Comparison of ENCODE assay signal across 14 cellular contexts in the genomic region with DNA sequence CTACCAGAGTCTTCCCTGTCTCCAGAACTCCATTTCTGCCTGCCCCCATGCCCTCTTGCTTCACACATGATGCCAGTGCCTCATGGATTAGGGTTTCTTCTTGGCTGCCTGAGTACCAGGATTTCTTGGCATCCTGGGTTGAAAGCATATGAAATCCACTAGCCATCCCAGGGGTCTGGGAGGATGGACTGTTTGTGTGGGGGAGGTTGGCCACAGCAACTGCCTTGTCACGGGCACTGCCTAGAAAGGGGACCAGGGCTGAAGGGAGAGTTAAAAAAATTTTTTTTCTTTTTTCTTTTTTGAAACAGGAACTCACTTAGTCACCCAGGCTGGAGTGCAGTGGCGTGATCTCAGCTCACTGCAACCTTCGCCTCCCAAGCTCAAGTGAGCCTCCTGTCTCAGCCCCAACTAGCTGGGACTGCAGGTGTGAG. TPM values are rescaled to one million over a fixed set of nuclear protein-coding genes. Genes with fewer than 3 reads are reported as not detected.
A peak's percentile ranks its signal among the peaks of the same experiment; 100 is the strongest.
DNase-seq lines count a peak whose midpoint lies in the region; ATAC-seq and TF ChIP-seq lines count a peak whose summit lies in the region.
"Had no signal": no experiment of that assay in that cellular context is flagged by ENCODE, and none has a peak within 500 bp of the region (broad histone marks: within the 10 kb centered on the region; RNA-seq: fewer than 3 reads in every experiment).

No MANE protein-coding gene starts in this region.

- ATAC-seq in activated CD8-positive, alpha-beta T cell treated with anti-CD3 and anti-CD28 coated beads, Interleukin-2, amount 10 ng/mL, durations not matched to agents 7 days and 5 days: no peak

- H3K36me3 Mint-ChIP-seq in activated CD8-positive, alpha-beta T cell treated with anti-CD3 and anti-CD28 coated beads, Interleukin-2, amount 10 ng/mL, durations not matched to agents 7 days and 5 days (ENCODE audit: low read depth): peaks cover 25% of the 10 kb centered on the region
- peaks cover 3% of the 10 kb centered on the region for H3K36me3 Mint-ChIP-seq in mesothelial cell of epicardium

- no peak overlapping the region for H3K4me3 Mint-ChIP-seq in activated CD8-positive, alpha-beta T cell treated with anti-CD3 and anti-CD28 coated beads, Interleukin-2, amount 10 ng/mL, durations not matched to agents 7 days and 5 days
- H3K4me3 Mint-ChIP-seq in mesothelial cell of epicardium: no peak overlapping the region

- POLR2A ChIA-PET in activated CD8-positive, alpha-beta T cell treated with anti-CD3 and anti-CD28 coated beads, Interleukin-2, amount 10 ng/mL, durations not matched to agents 7 days and 5 days (lab: Charles Lee): interaction anchor here (0.6 to 1.2 kb wide), 2 partner anchors 53 to 378 kb away, joined by 3 to 5 read pairs; partner anchors contain the start of gene ALG8

- TF ChIP-seq CTCF in fibroblast of villous mesenchyme (IDR thresholded peaks at IDR 0.05; ENCODE audit: insufficient read depth, low read depth, low read length) (no peak), mesothelial cell of epicardium (IDR thresholded peaks at IDR 0.05; ENCODE audit: unreplicated experiment) (no peak)

- H3K27ac Mint-ChIP-seq in activated CD8-positive, alpha-beta T cell treated with anti-CD3 and anti-CD28 coated beads, Interleukin-2, amount 10 ng/mL, durations not matched to agents 7 days and 5 days: peak overlapping the region; percentile 59
- no peak overlapping the region for H3K27ac Mint-ChIP-seq in mesothelial cell of epicardium

- no peak overlapping the region for H3K4me3 ChIP-seq in fibroblast of villous mesenchyme (ENCODE audit: low read depth, low read length)
- H3K4me3 ChIP-seq: hepatocyte had no signal

- DNase-seq in stimulated activated CD4-positive, alpha-beta T cell treated with anti-CD3 and anti-CD28 coated beads, Interleukin-1b, Interleukin-23, amount 100 ng/mL, for 48 hours: peak; percentile 29
- no peak for DNase-seq in stimulated activated CD4-positive, alpha-beta T cell treated with anti-CD3 and anti-CD28 coated beads, Interleukin-15, amount 100 ng/mL, for 24 hours
- DNase-seq in activated CD8-positive, alpha-beta T cell treated with anti-CD3 and anti-CD28 coated beads, Interleukin-2, amount 10 ng/mL, durations not matched to agents 7 days and 5 days: no peak
- DNase-seq in fibroblast of villous mesenchyme (ENCODE audit: low read depth) (peak; percentile 23), mesothelial cell of epicardium (ENCODE audit: low spot score in 2 of 2, unreplicated experiment in 2 of 2) (no peak), 8988T (no peak), DMS114 treated with DMSO at 0.1 percent for 48 hours (lab: John Stamatoyannopoulos, UW; ENCODE audit: unreplicated experiment) (no peak)
- no peak for DNase-seq in activated CD8-positive, alpha-beta memory T cell treated with anti-CD3 and anti-CD28 coated beads, Interleukin-2, amount 50 U/mL, for 48 hours
- DNase-seq: activated T-cell treated with anti-CD3 and anti-CD28 coated beads, Interleukin-2, amount 50 U/mL, for 1 hour; COR-L47; midbrain; NCI-H1417 treated with DMSO at 0.1 percent for 48 hours; stimulated activated naive CD4-positive, alpha-beta T cell treated with Interleukin-2 at 50 U/mL for 16 hours had no signal

- H3K9me3 Mint-ChIP-seq in activated CD8-positive, alpha-beta T cell treated with anti-CD3 and anti-CD28 coated beads, Interleukin-2, amount 10 ng/mL, durations not matched to agents 7 days and 5 days (ENCODE audit: insufficient read depth): no peaks in the 10 kb centered on the region
- no peaks in the 10 kb centered on the region for H3K9me3 Mint-ChIP-seq in mesothelial cell of epicardium

- peaks cover 55% of the 10 kb centered on the region for H3K4me1 Mint-ChIP-seq in activated CD8-positive, alpha-beta T cell treated with anti-CD3 and anti-CD28 coated beads, Interleukin-2, amount 10 ng/mL, durations not matched to agents 7 days and 5 days (ENCODE audit: low read depth)
- H3K4me1 Mint-ChIP-seq in mesothelial cell of epicardium: peaks cover 28% of the 10 kb centered on the region

- H3K27me3 Mint-ChIP-seq in activated CD8-positive, alpha-beta T cell treated with anti-CD3 and anti-CD28 coated beads, Interleukin-2, amount 10 ng/mL, durations not matched to agents 7 days and 5 days (ENCODE audit: low read depth): no peaks in the 10 kb centered on the region
- H3K27me3 Mint-ChIP-seq in mesothelial cell of epicardium (ENCODE audit: low read depth): no peaks in the 10 kb centered on the region

- CTCF ChIA-PET in activated CD8-positive, alpha-beta T cell treated with anti-CD3 and anti-CD28 coated beads, Interleukin-2, amount 10 ng/mL, durations not matched to agents 7 days and 5 days (lab: Charles Lee): interaction anchor here (1.2 to 2.2 kb wide), 2 partner anchors 9 to 10 kb away, joined by 4 to 8 read pairs; no protein-coding TSS in a partner anchor

RNA-seq across cellular contexts. Expression of gene USP35, which starts 4.2 kb away (rescaled TPM):
- total RNA-seq in activated CD8-positive, alpha-beta T cell treated with anti-CD3 and anti-CD28 coated beads, Interleukin-2, amount 10 ng/mL, durations not matched to agents 7 days and 5 days: 10 to 100 TPM; 11.9 to 12.8 TPM
- total RNA-seq in fibroblast of villous mesenchyme (10.8 and 12.9 TPM in 2 replicates), mesothelial cell of epicardium (12.3 to 13.4 TPM (median 13.2 TPM) in 3 replicates)

RNA-seq across cellular contexts. Expression of gene KCTD21, which starts 4.5 kb away (rescaled TPM):
- 1 to 10 TPM; 7.1 to 7.8 TPM for total RNA-seq in activated CD8-positive, alpha-beta T cell treated with anti-CD3 and anti-CD28 coated beads, Interleukin-2, amount 10 ng/mL, durations not matched to agents 7 days and 5 days
- total RNA-seq in fibroblast of villous mesenchyme (8.1 and 11.2 TPM in 2 replicates), mesothelial cell of epicardium (5.1 to 7.2 TPM (median 5.2 TPM) in 3 replicates)

RNA-seq across cellular contexts. Expression of gene ALG8, which starts 53.5 kb away (rescaled TPM):
- 10 to 100 TPM; 49.9 to 51.7 TPM for total RNA-seq in activated CD8-positive, alpha-beta T cell treated with anti-CD3 and anti-CD28 coated beads, Interleukin-2, amount 10 ng/mL, durations not matched to agents 7 days and 5 days
- total RNA-seq in fibroblast of villous mesenchyme: 37.7 and 60.9 TPM in 2 replicates
- 53.7 to 63.0 TPM (median 61.6 TPM) in 3 replicates for total RNA-seq in mesothelial cell of epicardium

Comparison
In these comparisons a context has a peak if more than half of its experiments do, and no peak if none do; other contexts are left out.
1. DNase-seq: peak in stimulated activated CD4-positive, alpha-beta T cell treated with anti-CD3 and anti-CD28 coated beads, Interleukin-1b, Interleukin-23, amount 100 ng/mL, for 48 hours (single experiment) and fibroblast of villous mesenchyme (single experiment); none in stimulated activated CD4-positive, alpha-beta T cell treated with anti-CD3 and anti-CD28 coated beads, Interleukin-15, amount 100 ng/mL, for 24 hours (single experiment), activated CD8-positive, alpha-beta T cell treated with anti-CD3 and anti-CD28 coated beads, Interleukin-2, amount 10 ng/mL, durations not matched to agents 7 days and 5 days (single experiment), mesothelial cell of epicardium (0 of 2), 8988T (single experiment), DMS114 treated with DMSO at 0.1 percent for 48 hours (single experiment) and activated CD8-positive, alpha-beta memory T cell treated with anti-CD3 and anti-CD28 coated beads, Interleukin-2, amount 50 U/mL, for 48 hours (single experiment).